Comparison of ENCODE assay signal across 1 cellular context in the genomic region with DNA sequence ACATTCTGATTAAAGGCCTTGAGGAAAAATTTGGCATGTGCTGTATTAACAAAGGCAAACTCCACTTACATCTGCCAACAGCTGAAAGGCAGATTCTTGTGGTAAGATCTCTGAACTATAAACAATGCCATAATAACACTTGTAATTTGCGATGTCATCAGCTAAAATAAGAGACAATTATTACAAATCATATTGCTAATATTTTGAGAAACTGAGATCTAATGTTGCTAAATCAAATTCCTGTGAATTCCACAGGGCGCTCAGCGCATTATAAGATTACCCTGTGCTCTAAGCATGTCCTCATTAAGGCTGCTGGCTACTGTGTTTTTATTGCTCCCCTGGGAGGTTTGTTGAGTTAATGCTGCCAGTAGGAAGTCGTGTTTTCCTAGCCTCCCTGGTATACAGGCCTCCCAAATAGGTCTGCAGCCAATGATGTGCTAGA.
TF ChIP-seq lines count a peak whose summit lies in the region.

No MANE protein-coding gene starts in this region.

TF ChIP-seq in GM23338, 12 proteins besides CTCF, POLR2A, EP300 and RAD21 (continued from another document):
- TF ChIP-seq, protein P1, sequence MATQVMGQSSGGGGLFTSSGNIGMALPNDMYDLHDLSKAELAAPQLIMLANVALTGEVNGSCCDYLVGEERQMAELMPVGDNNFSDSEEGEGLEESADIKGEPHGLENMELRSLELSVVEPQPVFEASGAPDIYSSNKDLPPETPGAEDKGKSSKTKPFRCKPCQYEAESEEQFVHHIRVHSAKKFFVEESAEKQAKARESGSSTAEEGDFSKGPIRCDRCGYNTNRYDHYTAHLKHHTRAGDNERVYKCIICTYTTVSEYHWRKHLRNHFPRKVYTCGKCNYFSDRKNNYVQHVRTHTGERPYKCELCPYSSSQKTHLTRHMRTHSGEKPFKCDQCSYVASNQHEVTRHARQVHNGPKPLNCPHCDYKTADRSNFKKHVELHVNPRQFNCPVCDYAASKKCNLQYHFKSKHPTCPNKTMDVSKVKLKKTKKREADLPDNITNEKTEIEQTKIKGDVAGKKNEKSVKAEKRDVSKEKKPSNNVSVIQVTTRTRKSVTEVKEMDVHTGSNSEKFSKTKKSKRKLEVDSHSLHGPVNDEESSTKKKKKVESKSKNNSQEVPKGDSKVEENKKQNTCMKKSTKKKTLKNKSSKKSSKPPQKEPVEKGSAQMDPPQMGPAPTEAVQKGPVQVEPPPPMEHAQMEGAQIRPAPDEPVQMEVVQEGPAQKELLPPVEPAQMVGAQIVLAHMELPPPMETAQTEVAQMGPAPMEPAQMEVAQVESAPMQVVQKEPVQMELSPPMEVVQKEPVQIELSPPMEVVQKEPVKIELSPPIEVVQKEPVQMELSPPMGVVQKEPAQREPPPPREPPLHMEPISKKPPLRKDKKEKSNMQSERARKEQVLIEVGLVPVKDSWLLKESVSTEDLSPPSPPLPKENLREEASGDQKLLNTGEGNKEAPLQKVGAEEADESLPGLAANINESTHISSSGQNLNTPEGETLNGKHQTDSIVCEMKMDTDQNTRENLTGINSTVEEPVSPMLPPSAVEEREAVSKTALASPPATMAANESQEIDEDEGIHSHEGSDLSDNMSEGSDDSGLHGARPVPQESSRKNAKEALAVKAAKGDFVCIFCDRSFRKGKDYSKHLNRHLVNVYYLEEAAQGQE (IDR thresholded peaks at IDR 0.05; ENCODE audit: unreplicated experiment) = no peak
